ENCODE assay signal across 8 cellular contexts in genomic region chr6:12008366-12009179, GRCh38. TPM values are rescaled to one million over a fixed set of nuclear protein-coding genes. Genes with fewer than 3 reads are reported as not detected.
DNase-seq lines count a peak whose midpoint lies in the region; ATAC-seq and TF ChIP-seq lines count a peak whose summit lies in the region.

No MANE protein-coding gene starts in this region.

- no peak for TF ChIP-seq CTCF in RWPE2 (IDR thresholded peaks at IDR 0.05; ENCODE audit: poor library complexity, severe bottlenecking)
- TF ChIP-seq CTCF in fibroblast of villous mesenchyme (IDR thresholded peaks at IDR 0.05; ENCODE audit: insufficient read depth, low read depth, low read length), result no peak
- no peak for TF ChIP-seq CTCF in neural crest cell (conservative IDR thresholded peaks at IDR 0.05)

- H3K4me3 ChIP-seq in RWPE2 (ENCODE audit: severe bottlenecking) (peak overlapping the region; percentile 57), fibroblast of villous mesenchyme (ENCODE audit: low read depth, low read length) (peak overlapping the region; percentile 80), stomach smooth muscle (ENCODE audit: low read length in 2 of 2) (peak overlapping the region; percentile 79 to 81)

- H3K27me3 ChIP-seq in RWPE2 (ENCODE audit: insufficient read depth, poor library complexity, severe bottlenecking) (no peaks in the 10 kb centered on the region), stomach smooth muscle (ENCODE audit: control insufficient read depth in 1 of 2, insufficient read depth in 2 of 2, low read length in 2 of 2) (no peaks in the 10 kb centered on the region)

- H3K36me3 Mint-ChIP-seq in neural crest cell (ENCODE audit: low read depth), result no peaks in the 10 kb centered on the region

- H3K9me3 Mint-ChIP-seq in neural crest cell, result no peaks in the 10 kb centered on the region

- ATAC-seq in GM21526 (IDR thresholded peaks at IDR 0.05; ENCODE audit: low FRiP score, unreplicated experiment), result peak; percentile 28
- peak; percentile 37 for ATAC-seq in RWPE2 (ENCODE audit: low read depth)

- no peaks in the 10 kb centered on the region for H3K36me3 ChIP-seq in RWPE2 (ENCODE audit: low read depth)
- no peaks in the 10 kb centered on the region for H3K36me3 ChIP-seq in stomach smooth muscle (ENCODE audit: control insufficient read depth in 2 of 2, insufficient read depth in 2 of 2, low read length in 2 of 2)

- H3K4me1 Mint-ChIP-seq in neural crest cell, result peaks cover 39% of the 10 kb centered on the region

- peak overlapping the region; percentile 98 for H3K4me3 Mint-ChIP-seq in neural crest cell

- no peaks in the 10 kb centered on the region for H3K27me3 Mint-ChIP-seq in neural crest cell (ENCODE audit: low read depth)

- in situ Hi-C loops in KBM-7 (cut with MboI; ENCODE audit: low pct_unique_long_range_greater_than_20kb, low sequenced_read_pairs), result no loop called here

- H3K27ac ChIP-seq in RWPE2 (ENCODE audit: poor library complexity, severe bottlenecking) (peak overlapping the region; percentile 91), stomach smooth muscle (ENCODE audit: low read length) (peak overlapping the region; percentile 84)

- H3K9ac ChIP-seq in stomach smooth muscle (ENCODE audit: low read length in 2 of 2), result peak overlapping the region; percentile 72 to 84

- H3K27ac Mint-ChIP-seq in neural crest cell (ENCODE audit: unreplicated experiment), result peak overlapping the region; percentile 98

- H3K9me3 ChIP-seq in RWPE2 (ENCODE audit: severe bottlenecking) (no peaks in the 10 kb centered on the region), stomach smooth muscle (ENCODE audit: control insufficient read depth in 2 of 2, low read length in 2 of 2) (no peaks in the 10 kb centered on the region)

- H3K4me1 ChIP-seq in RWPE2 (ENCODE audit: insufficient read depth, poor library complexity, severe bottlenecking) (peaks cover 13% of the 10 kb centered on the region), stomach smooth muscle (ENCODE audit: control insufficient read depth, insufficient read depth, low read length) (peaks cover 11% of the 10 kb centered on the region)

- DNase-seq in DMS 273 (lab: John Stamatoyannopoulos, UW; ENCODE audit: unreplicated experiment) (peak; percentile 90), KBM-7 (peak; percentile 85), RWPE2 (ENCODE audit: low spot score) (peak; percentile 77), fibroblast of villous mesenchyme (ENCODE audit: low read depth) (peak; percentile 71), neural crest cell (ENCODE audit: low read depth, low spot score) (peak; percentile 77)
- peak; percentile 94 for DNase-seq in activated effector memory CD4-positive, alpha-beta T cell treated with anti-CD3 and anti-CD28 coated beads, Interleukin-2, amount 50 U/mL, for 16 hours

RNA-seq across cellular contexts. Expression of gene HIVEP1, which starts 3.5 kb away (rescaled TPM):
- 16.8 and 20.3 TPM in 2 replicates for total RNA-seq in fibroblast of villous mesenchyme
- 21.5 and 24.0 TPM in 2 replicates for total RNA-seq in neural crest cell

Comparison
In these comparisons a context has a peak if more than half of its experiments do, and no peak if none do; other contexts are left out.
1. Peak in every context shown above with its lines: DNase-seq, ATAC-seq, H3K4me3 ChIP-seq and H3K27ac ChIP-seq.